8 cellular contexts compared by ENCODE assay signal in genomic region chr18:77068890-77069312, GRCh38.
DNase-seq lines count a peak whose midpoint lies in the region; ATAC-seq, FAIRE-seq and TF ChIP-seq lines count a peak whose summit lies in the region.

No MANE protein-coding gene starts in this region.

- H3K4me2 ChIP-seq in Karpas-422 (ENCODE audit: low read depth, low read length, poor library complexity, severe bottlenecking) = no peak overlapping the region

- no peak overlapping the region for H3K4me3 ChIP-seq in Karpas-422 (ENCODE audit: low read length)
- H3K4me3 ChIP-seq in endodermal cell (ENCODE audit: low read length) = no peak overlapping the region
- no peak overlapping the region for H3K4me3 ChIP-seq in pancreas

- no peak overlapping the region for H2AFZ ChIP-seq in Karpas-422 (ENCODE audit: low read length)

- peak overlapping the region; percentile 56 for H3K27ac ChIP-seq in CD4-positive, alpha-beta T cell (ENCODE audit: low read depth, low read length)
- H3K27ac ChIP-seq in Karpas-422 (ENCODE audit: low read length) = peak overlapping the region; percentile 34; the same call in 1 of the 2 replicates
- no peak overlapping the region for H3K27ac ChIP-seq in endodermal cell (ENCODE audit: low read depth, low read length)
- H3K27ac ChIP-seq in pancreas = peak overlapping the region in 3 of 4 donors; percentile 48 to 81 (median 51)

- DNase-seq in CD4-positive, alpha-beta T cell = no peak
- peak; percentile 52 for DNase-seq in Karpas-422
- DNase-seq in endodermal cell = no peak
- DNase-seq in pancreas = no peak
- DNase-seq in RCC 7860 (ENCODE audit: low spot score) = no peak
- no peak for DNase-seq in SKM-1 treated with dmso at 0.1 percent for 144 hours (lab: John Stamatoyannopoulos, UW; ENCODE audit: unreplicated experiment)
- no peak for DNase-seq in amniotic stem cell (lab: John Stamatoyannopoulos, UW)
- DNase-seq in HTR-8/SVneo (ENCODE audit: insufficient read length, low spot score) = no peak

- H3K36me3 ChIP-seq in Karpas-422 (ENCODE audit: insufficient read depth, low read length) (no peaks in the 10 kb centered on the region; the same call in 1 of the 2 replicates), endodermal cell (ENCODE audit: control insufficient read depth, insufficient read depth, low read length) (no peaks in the 10 kb centered on the region), pancreas (peaks cover 0 to 6% (median 0%) of the 10 kb centered on the region in 3 donors)

- ATAC-seq in CD4-positive, alpha-beta T cell (ENCODE audit: poor library complexity) = no peak
- ATAC-seq in pancreas = no peak

- CTCF ChIA-PET in CD4-positive, alpha-beta T cell (lab: Charles Lee) = interaction anchor here (1.7 to 2.7 kb wide), 2 partner anchors 13 to 57 kb away, joined by 4 to 11 read pairs; no protein-coding TSS in a partner anchor

- H4K20me1 ChIP-seq in Karpas-422 (ENCODE audit: insufficient read depth, low read depth, low read length) = no peaks in the 10 kb centered on the region

- peaks cover 85% of the 10 kb centered on the region for H3K36me3 Mint-ChIP-seq in CD4-positive, alpha-beta T cell (ENCODE audit: low read depth)
- peaks cover 20% of the 10 kb centered on the region for H3K36me3 Mint-ChIP-seq in endodermal cell (ENCODE audit: low read depth)

- intact Hi-C loops in CD4-positive, alpha-beta T cell (cut with DNase I, micrococcal nuclease) = loop anchor here (1.0 to 5.0 kb wide), 4 partner anchors 14 to 63 kb away; partner anchors contain the start of gene MBP (in 1 of the 2)
- intact Hi-C loops in pancreas (cut with DNase I) = no loop called here

- H3K9me3 ChIP-seq in CD4-positive, alpha-beta T cell (ENCODE audit: control insufficient read depth, low read length) = no peaks in the 10 kb centered on the region
- H3K9me3 ChIP-seq in Karpas-422 (ENCODE audit: low read length) (no peaks in the 10 kb centered on the region), endodermal cell (ENCODE audit: control insufficient read depth, low read length) (no peaks in the 10 kb centered on the region), pancreas (no peaks in the 10 kb centered on the region)

- H3K27me3 ChIP-seq in CD4-positive, alpha-beta T cell (ENCODE audit: control insufficient read depth, insufficient read depth, low read length) = no peaks in the 10 kb centered on the region
- H3K27me3 ChIP-seq in Karpas-422 (ENCODE audit: low read length) = no peaks in the 10 kb centered on the region
- no peaks in the 10 kb centered on the region for H3K27me3 ChIP-seq in endodermal cell (ENCODE audit: control insufficient read depth, insufficient read depth, low read length, poor library complexity, severe bottlenecking)
- no peaks in the 10 kb centered on the region for H3K27me3 ChIP-seq in pancreas

- no peak for TF ChIP-seq CTCF in CD4-positive, alpha-beta T cell (IDR thresholded peaks at IDR 0.05)
- TF ChIP-seq CTCF in endodermal cell (conservative IDR thresholded peaks at IDR 0.05) (no peak), pancreas (IDR thresholded peaks at IDR 0.05) (no peak)

- H3K9ac ChIP-seq in Karpas-422 (ENCODE audit: low read length) (0 out of 2 replicates have a peak overlapping the region, but pooled peaks have one; percentile 0), endodermal cell (ENCODE audit: extremely low read depth, low read length, poor library complexity, severe bottlenecking) (no peak overlapping the region)

- peak overlapping the region; percentile 98 for H3K27ac Mint-ChIP-seq in CD4-positive, alpha-beta T cell
- H3K27ac Mint-ChIP-seq in endodermal cell = peak overlapping the region; percentile 48

- no peaks in the 10 kb centered on the region for H3K9me3 Mint-ChIP-seq in CD4-positive, alpha-beta T cell
- H3K9me3 Mint-ChIP-seq in endodermal cell = no peaks in the 10 kb centered on the region

- H3K27me3 Mint-ChIP-seq in CD4-positive, alpha-beta T cell = no peaks in the 10 kb centered on the region
- no peaks in the 10 kb centered on the region for H3K27me3 Mint-ChIP-seq in endodermal cell (ENCODE audit: insufficient read depth)

- peaks cover 62% of the 10 kb centered on the region for H3K79me2 ChIP-seq in Karpas-422 (ENCODE audit: low read length)

- 65 to 76% methylated on average over 5 to 7 of the region's 7 CpGs for WGBS in endodermal cell (ENCODE audit: insufficient coverage in 1 of 2, insufficient read length in 1 of 2), 2 experiments
- 63 to 68% methylated on average over 7 of the region's 7 CpGs for WGBS in pancreas, 2 donors

- no peaks in the 10 kb centered on the region for H3K9me2 ChIP-seq in Karpas-422 (replicated peaks; ENCODE audit: insufficient read depth, low read length)

- POLR2A ChIA-PET in CD4-positive, alpha-beta T cell (lab: Charles Lee) = interaction anchor here (0.7 to 4.4 kb wide), 7 partner anchors 9 to 63 kb away, joined by 3 to 33 read pairs (median 5); partner anchors contain the start of gene MBP

- peaks cover 60% of the 10 kb centered on the region for H3K4me1 ChIP-seq in Karpas-422 (ENCODE audit: low read length)
- H3K4me1 ChIP-seq in endodermal cell (ENCODE audit: control insufficient read depth, insufficient read depth, low read length) = no peaks in the 10 kb centered on the region
- peaks cover 0 to 44% (median 15%) of the 10 kb centered on the region in 3 donors for H3K4me1 ChIP-seq in pancreas

- FAIRE-seq in pancreas (lab: Jason Lieb, UNC) (no peak), RCC 7860 (lab: Jason Lieb, UNC) (no peak), HTR-8/SVneo (lab: Jason Lieb, UNC) (no peak)

- peaks cover 98% of the 10 kb centered on the region for H3K4me1 Mint-ChIP-seq in CD4-positive, alpha-beta T cell (ENCODE audit: low read depth)
- peaks cover 9% of the 10 kb centered on the region for H3K4me1 Mint-ChIP-seq in endodermal cell

- peak overlapping the region; percentile 84 for H3K4me3 Mint-ChIP-seq in CD4-positive, alpha-beta T cell
- H3K4me3 Mint-ChIP-seq in endodermal cell = no peak overlapping the region

Comparison
In these comparisons a context has a peak if more than half of its experiments do, and no peak if none do; other contexts are left out.
1. intact Hi-C loops: an anchor here in CD4-positive, alpha-beta T cell (1.0 to 5.0 kb wide); none called in pancreas.